ENCODE assay signal across 12 cellular contexts in genomic region chr2:141399270-141399669, GRCh38.
A peak's percentile ranks its signal among the peaks of the same experiment; 100 is the strongest.
DNase-seq lines count a peak whose midpoint lies in the region; ATAC-seq, FAIRE-seq and TF ChIP-seq lines count a peak whose summit lies in the region.
"Had no signal": no experiment of that assay in that cellular context is flagged by ENCODE, and none has a peak within 500 bp of the region (broad histone marks: within the 10 kb centered on the region; RNA-seq: fewer than 3 reads in every experiment).

No MANE protein-coding gene starts in this region.

- peak; percentile 77 for ATAC-seq in GM12878
- no peak for ATAC-seq in activated naive CD4-positive, alpha-beta T cell treated with anti-CD3 and anti-CD28 coated beads, Interleukin-2, amount 50 U/mL, for 72 hours
- no peak for ATAC-seq in GM18873 (IDR thresholded peaks at IDR 0.05; ENCODE audit: low FRiP score, unreplicated experiment)
- no peak for ATAC-seq in upper lobe of left lung (ENCODE audit: low FRiP score in 2 of 2)

- H3K27ac ChIP-seq in GM12878 (ENCODE audit: control insufficient read depth, insufficient read depth) (no peak overlapping the region), SJCRH30 (no peak overlapping the region), upper lobe of left lung (no peak overlapping the region)
- H3K27ac ChIP-seq: left ventricle myocardium inferior had no signal

- no peaks in the 10 kb centered on the region for H3K4me1 Mint-ChIP-seq in nephron

- H3K4me2 ChIP-seq in GM12878 (ENCODE audit: control insufficient read depth, insufficient read depth), result no peak overlapping the region

- peak overlapping the region; percentile 9; the same call in 1 of the 2 replicates for H2AFZ ChIP-seq in GM12878 (ENCODE audit: control insufficient read depth, low read depth, low read length)

- POLR2A ChIA-PET in GM12878 (lab: Charles Lee), result no interaction called here

- in situ Hi-C loops in GM12878 (cut with MboI), result no loop called here

- H3K9me3 Mint-ChIP-seq in nephron, result no peaks in the 10 kb centered on the region
- peaks cover 0 to 4% of the 10 kb centered on the region in 2 donors for H3K9me3 Mint-ChIP-seq in activated naive CD4-positive, alpha-beta T cell treated with anti-CD3 and anti-CD28 coated beads, Interleukin-2, amount 50 U/mL, for 72 hours
- H3K9me3 Mint-ChIP-seq: HFFc6 had no signal

- TF ChIP-seq EP300 in GM12878 (IDR thresholded peaks at IDR 0.05; ENCODE audit: borderline replicate concordance in 1 of 2, control insufficient read depth in 1 of 2, low read depth in 2 of 2, low read length in 2 of 2) (no peak), upper lobe of left lung (IDR thresholded peaks at IDR 0.05) (no peak)

- H3K27me3 ChIP-seq in GM12878 (replicated peaks in 1 of 2; ENCODE audit: control insufficient read depth in 2 of 2, insufficient read depth in 2 of 2, low read length in 1 of 2) (no peaks in the 10 kb centered on the region), SJCRH30 (no peaks in the 10 kb centered on the region), upper lobe of left lung (no peaks in the 10 kb centered on the region)

- SMC1A ChIA-PET in GM12878 (lab: Charles Lee; ENCODE audit: uncharacterized antibody, unreplicated experiment), result no interaction called here

- peak; percentile 51 for TF ChIP-seq RAD21 in GM12878 (IDR thresholded peaks at IDR 0.05; ENCODE audit: insufficient read depth, low read depth, low read length)

- no peak overlapping the region for H3K9ac ChIP-seq in GM12878 (ENCODE audit: control insufficient read depth, insufficient read depth, low read length)

- peak; percentile 16 for DNase-seq in GM12865 (ENCODE audit: low read depth)
- peak; percentile 10 for DNase-seq in HuH-7 (ENCODE audit: low spot score)
- no peak for DNase-seq in GM12878 (ENCODE audit: low read depth, low spot score)
- no peak for DNase-seq in SJCRH30
- DNase-seq in activated naive CD4-positive, alpha-beta T cell treated with anti-CD3 and anti-CD28 coated beads, Interleukin-2, amount 50 U/mL, for 72 hours (ENCODE audit: low spot score in 2 of 2), result no peak
- DNase-seq in upper lobe of left lung, result no peak
- DNase-seq: activated CD8-positive, alpha-beta memory T cell treated with anti-CD3 and anti-CD28 coated beads, Interleukin-2, amount 50 U/mL, for 4 hours; HFFc6; left ventricle myocardium inferior; stimulated activated CD4-positive, alpha-beta T cell treated with anti-CD3 and anti-CD28 coated beads, Interleukin-12 subunit alpha, Interleukin-12 subunit beta, amount 100 ng/mL, for 4 hours had no signal

- CTCF ChIA-PET in GM12878 (lab: Yijun Ruan, JAX), result interaction anchor here (0.9 kb wide), 1 partner anchor 536 kb away, joined by 3 read pairs; no protein-coding TSS in a partner anchor

- H4K20me1 ChIP-seq in GM12878 (ENCODE audit: control insufficient read depth, insufficient read depth), result no peaks in the 10 kb centered on the region

- H3K36me3 Mint-ChIP-seq in nephron (ENCODE audit: low read depth), result no peaks in the 10 kb centered on the region
- H3K36me3 Mint-ChIP-seq in activated naive CD4-positive, alpha-beta T cell treated with anti-CD3 and anti-CD28 coated beads, Interleukin-2, amount 50 U/mL, for 72 hours, result no peaks in the 10 kb centered on the region

- no TSS peak for BruUV-seq in GM12878 (replicated peaks; lab: Mats Ljungman, UMichigan)

- H3K4me3 Mint-ChIP-seq in nephron, result no peak overlapping the region
- H3K4me3 Mint-ChIP-seq: HFFc6 had no signal

- TF ChIP-seq POLR2A in GM12878 (IDR thresholded peaks at IDR 0.05; ENCODE audit: low read depth, low read length) (no peak), upper lobe of left lung (IDR thresholded peaks at IDR 0.05) (no peak)

- H3K36me3 ChIP-seq in GM12878 (ENCODE audit: control insufficient read depth in 2 of 2, insufficient read depth in 2 of 2, low read length in 1 of 2) (no peaks in the 10 kb centered on the region), SJCRH30 (no peaks in the 10 kb centered on the region), upper lobe of left lung (no peaks in the 10 kb centered on the region)
- H3K36me3 ChIP-seq: left ventricle myocardium inferior had no signal

- H3K4me1 ChIP-seq in GM12878 (ENCODE audit: control insufficient read depth, insufficient read depth, low read length) (no peaks in the 10 kb centered on the region), SJCRH30 (no peaks in the 10 kb centered on the region), upper lobe of left lung (no peaks in the 10 kb centered on the region)
- H3K4me1 ChIP-seq: left ventricle myocardium inferior had no signal

- intact Hi-C loops in GM12878 (cut with micrococcal nuclease; ENCODE audit: unreplicated experiment), result no loop called here

- TF ChIP-seq CTCF in GM12865 (IDR thresholded peaks at IDR 0.05; ENCODE audit: insufficient read depth, low read depth, low read length, missing control alignments) (peak; percentile 32), GM12878 (IDR thresholded peaks at IDR 0.05 in 2 of 3, conservative IDR thresholded peaks at IDR 0.05 in 1 of 3; ENCODE audit: control insufficient read depth in 2 of 3, extremely low read depth in 1 of 3, insufficient read depth in 1 of 3, low read depth in 3 of 3, low read length in 3 of 3) (peak; percentile 44 to 60 (median 52)), nephron (IDR thresholded peaks at IDR 0.05; ENCODE audit: unreplicated experiment in 3 of 3) (peak; percentile 47 to 58 (median 48)), upper lobe of left lung (IDR thresholded peaks at IDR 0.05) (no peak)

- H3K27me3 Mint-ChIP-seq in nephron (ENCODE audit: low read depth), result no peaks in the 10 kb centered on the region

- RAD21 ChIA-PET in GM12878 (lab: Charles Lee; ENCODE audit: unreplicated experiment), result no interaction called here

- H3K9me3 ChIP-seq in GM12878 (replicated peaks; ENCODE audit: control insufficient read depth, insufficient read depth, low read length), result no peaks in the 10 kb centered on the region
- no peaks in the 10 kb centered on the region for H3K9me3 ChIP-seq in SJCRH30 (replicated peaks)
- no peaks in the 10 kb centered on the region for H3K9me3 ChIP-seq in upper lobe of left lung
- H3K9me3 ChIP-seq: left ventricle myocardium inferior had no signal

- no peak for FAIRE-seq in GM12878 (lab: Jason Lieb, UNC)

- 33% methylated on average over 1 of the region's 1 CpG for WGBS in GM12878 (ENCODE audit: insufficient coverage, insufficient replicate concordance, low lambda C conversion rate, missing lambda C conversion rate)
- 38 to 55% methylated on average over 1 of the region's 1 CpG for WGBS in upper lobe of left lung, 2 donors

- no peak overlapping the region for H3K27ac Mint-ChIP-seq in nephron
- H3K27ac Mint-ChIP-seq in activated naive CD4-positive, alpha-beta T cell treated with anti-CD3 and anti-CD28 coated beads, Interleukin-2, amount 50 U/mL, for 72 hours, result no peak overlapping the region
- H3K27ac Mint-ChIP-seq: HFFc6 had no signal

- H3K79me2 ChIP-seq in GM12878 (ENCODE audit: control insufficient read depth, insufficient read depth, low read length), result no peaks in the 10 kb centered on the region

- no peak overlapping the region for H3K4me3 ChIP-seq in GM12865 (ENCODE audit: low read depth, low read length)
- H3K4me3 ChIP-seq in GM12878, result no peak overlapping the region
- H3K4me3 ChIP-seq in SJCRH30, result no peak overlapping the region
- no peak overlapping the region for H3K4me3 ChIP-seq in upper lobe of left lung
- H3K4me3 ChIP-seq: left ventricle myocardium inferior had no signal

TF ChIP-seq in GM12878, 131 proteins besides CTCF, POLR2A, EP300 and RAD21:
- 0 out of 2 replicates have a peak, but pooled peaks have one; percentile 11 for TF ChIP-seq SMC3 (IDR thresholded peaks at IDR 0.05; ENCODE audit: borderline replicate concordance, low read length)
- no peak for TF ChIP-seq CREM (IDR thresholded peaks at IDR 0.05; ENCODE audit: low read depth)

Comparison
In these comparisons a context has a peak if more than half of its experiments do, and no peak if none do; other contexts are left out.
1. DNase-seq: peak in GM12865 (single experiment) and HuH-7 (single experiment); none in GM12878 (single experiment), SJCRH30 (0 of 2), activated naive CD4-positive, alpha-beta T cell treated with anti-CD3 and anti-CD28 coated beads, Interleukin-2, amount 50 U/mL, for 72 hours (0 of 2) and upper lobe of left lung (0 of 2).
2. CTCF ChIP-seq: peak in GM12865 (single experiment), GM12878 (3 of 3) and nephron (3 of 3); none in upper lobe of left lung (0 of 6).